ENCODE assay signal across 8 cellular contexts in genomic region chr15:96356494-96357455, GRCh38. TPM values are rescaled to one million over a fixed set of nuclear protein-coding genes. Genes with fewer than 3 reads are reported as not detected.
A peak's percentile ranks its signal among the peaks of the same experiment; 100 is the strongest.
DNase-seq lines count a peak whose midpoint lies in the region; ATAC-seq and TF ChIP-seq lines count a peak whose summit lies in the region.

No MANE protein-coding gene starts in this region.

- WGBS in lower leg skin, 2 donors = 1 to 2% methylated on average over 58 to 67 of the region's 67 CpGs

- POLR2A ChIA-PET in activated CD4-positive, alpha-beta T cell treated with anti-CD3 and anti-CD28 coated beads for 36 hours (lab: Charles Lee) = no interaction called here

- TF ChIP-seq CTCF in coronary artery (IDR thresholded peaks at IDR 0.05) (peak; percentile 99), lower leg skin (IDR thresholded peaks at IDR 0.05) (peak in 1 of 3 donors; percentile 87)

- H3K27ac ChIP-seq in coronary artery = peak overlapping the region; percentile 68 to 93

- CTCF ChIA-PET in activated CD4-positive, alpha-beta T cell treated with anti-CD3 and anti-CD28 coated beads for 36 hours (lab: Charles Lee) = interaction anchor here (0.5 to 2.0 kb wide), 9 partner anchors 8 to 1072 kb away, joined by 3 to 6 read pairs (median 4); partner anchors contain the start of gene NR2F2

- peak overlapping the region; percentile 88 for H3K4me3 ChIP-seq in coronary artery
- peak overlapping the region; percentile 43 for H3K4me3 ChIP-seq in lower leg skin (ENCODE audit: low read depth, poor library complexity, severe bottlenecking)

- H3K36me3 Mint-ChIP-seq in activated CD4-positive, alpha-beta T cell treated with anti-CD3 and anti-CD28 coated beads for 36 hours (ENCODE audit: low read depth) = no peaks in the 10 kb centered on the region

- peak; percentile 82 for ATAC-seq in GM18517 (IDR thresholded peaks at IDR 0.05; ENCODE audit: unreplicated experiment)
- peak; percentile 91 for ATAC-seq in HG03025 (IDR thresholded peaks at IDR 0.05; ENCODE audit: low FRiP score, unreplicated experiment)
- peak; percentile 87 for ATAC-seq in activated CD4-positive, alpha-beta T cell treated with anti-CD3 and anti-CD28 coated beads for 36 hours

- H3K4me1 Mint-ChIP-seq in activated CD4-positive, alpha-beta T cell treated with anti-CD3 and anti-CD28 coated beads for 36 hours = peaks cover 20% of the 10 kb centered on the region

- DNase-seq in A172 (ENCODE audit: low spot score) = peak; percentile 49
- DNase-seq in NCI-H345 treated with DMSO at 0.1 percent for 48 hours (lab: John Stamatoyannopoulos, UW; ENCODE audit: unreplicated experiment) = peak; percentile 32
- DNase-seq in activated CD4-positive, alpha-beta T cell treated with anti-CD3 and anti-CD28 coated beads for 36 hours = peak; percentile 88
- no peak for DNase-seq in coronary artery (ENCODE audit: low spot score)
- peak; percentile 61 to 96 for DNase-seq in lower leg skin (ENCODE audit: low spot score in 2 of 2)
- peak; percentile 34 to 73 (median 36) for DNase-seq in stimulated activated CD4-positive, alpha-beta T cell treated with anti-CD3 and anti-CD28 coated beads, TNF-alpha, amount 100 ng/mL, for 24 hours (ENCODE audit: low read depth in 3 of 3)

- TF ChIP-seq POLR2A in lower leg skin (IDR thresholded peaks at IDR 0.05) = no peak

- H3K27ac Mint-ChIP-seq in activated CD4-positive, alpha-beta T cell treated with anti-CD3 and anti-CD28 coated beads for 36 hours = no peak overlapping the region

- H3K4me3 Mint-ChIP-seq in activated CD4-positive, alpha-beta T cell treated with anti-CD3 and anti-CD28 coated beads for 36 hours = peak overlapping the region; percentile 71

- H3K9me3 Mint-ChIP-seq in activated CD4-positive, alpha-beta T cell treated with anti-CD3 and anti-CD28 coated beads for 36 hours (ENCODE audit: low read depth) = no peaks in the 10 kb centered on the region

- H3K27me3 Mint-ChIP-seq in activated CD4-positive, alpha-beta T cell treated with anti-CD3 and anti-CD28 coated beads for 36 hours = peaks cover 65% of the 10 kb centered on the region

- intact Hi-C loops in activated CD4-positive, alpha-beta T cell treated with anti-CD3 and anti-CD28 coated beads for 36 hours (cut with DNase I, micrococcal nuclease) = loop anchor here (1.0 to 10.0 kb wide), 5 partner anchors 26 to 879 kb away; partner anchors contain the start of gene NR2F2 (in 1 of the 2)
- intact Hi-C loops in lower leg skin (cut with DNase I; ENCODE audit: low total_unique reads) = no loop called here

RNA-seq across cellular contexts. Expression of gene NR2F2, which starts 26.3 kb away (rescaled TPM):
- 9.2 and 16.2 TPM in 2 replicates for total RNA-seq in A172 (2014; rRNA removed; shearing (Covaris generic))
- total RNA-seq in activated CD4-positive, alpha-beta T cell treated with anti-CD3 and anti-CD28 coated beads for 36 hours = not detected
- 10 to 100 TPM in 1 of 4 donors, 1 to 10 TPM in 3; 3.9 to 14.0 (median 6.5) TPM for total RNA-seq in lower leg skin

Comparison
In these comparisons a context has a peak if more than half of its experiments do, and no peak if none do; other contexts are left out.
1. RNA of gene NR2F2, which starts 26.3 kb away (total RNA-seq): 9.2 to 16.2 TPM in A172 and 3.9 to 14.0 TPM in lower leg skin; not detected in activated CD4-positive, alpha-beta T cell treated with anti-CD3 and anti-CD28 coated beads for 36 hours; every median in the first group is over 4 times any median in the second.
2. Peak in every context shown above with its lines, with median percentiles within 50 percentile points of each other: ATAC-seq.